In genomic region chr18:50880108-50880465, GRCh38 we compare ENCODE assay signal across 8 cellular contexts. TPM values are rescaled to one million over a fixed set of nuclear protein-coding genes. Genes with fewer than 3 reads are reported as not detected.
DNase-seq lines count a peak whose midpoint lies in the region; ATAC-seq and TF ChIP-seq lines count a peak whose summit lies in the region.

No MANE protein-coding gene starts in this region.

- H3K4me3 ChIP-seq in endocrine pancreas (ENCODE audit: control insufficient read depth, insufficient read depth, low read length) (peak overlapping the region; percentile 99), prostate gland (peak overlapping the region; percentile 78 to 89), mucosa of descending colon (no peak overlapping the region)

- H3K4me1 ChIP-seq in endocrine pancreas (ENCODE audit: control insufficient read depth, insufficient read depth, low read length) (peaks cover 7% of the 10 kb centered on the region), prostate gland (replicated peaks) (no peaks in the 10 kb centered on the region), mucosa of descending colon (ENCODE audit: low read depth) (peaks cover 21% of the 10 kb centered on the region)

- TF ChIP-seq CTCF in prostate gland (IDR thresholded peaks at IDR 0.05) (no peak), mucosa of descending colon (IDR thresholded peaks at IDR 0.05) (no peak)

- no peaks in the 10 kb centered on the region for H3K27me3 ChIP-seq in endocrine pancreas (ENCODE audit: control insufficient read depth, insufficient read depth, low read length)
- H3K27me3 ChIP-seq in prostate gland (replicated peaks; ENCODE audit: insufficient read depth) = no peaks in the 10 kb centered on the region

- peak; percentile 9 for DNase-seq in NK-92 treated with Interleukin-12 subunit alpha and Interleukin-12 subunit beta, amount 100 ng/mL, for 24 hours (lab: John Stamatoyannopoulos, UW)
- DNase-seq in NK-92 (lab: John Stamatoyannopoulos, UW; ENCODE audit: unreplicated experiment) (no peak), NCI-H69 (lab: John Stamatoyannopoulos, UW) (peak; percentile 64), prostate gland (ENCODE audit: low spot score) (no peak), HuH-7.5 (ENCODE audit: low spot score) (no peak), GM19240 (ENCODE audit: insufficient read length, low spot score) (no peak), mucosa of descending colon (no peak)

- no peaks in the 10 kb centered on the region for H3K36me3 ChIP-seq in endocrine pancreas (ENCODE audit: control insufficient read depth, insufficient read depth, low read length)
- H3K36me3 ChIP-seq in prostate gland = no peaks in the 10 kb centered on the region
- H3K36me3 ChIP-seq in mucosa of descending colon (ENCODE audit: low read depth) = no peaks in the 10 kb centered on the region

- H3K9ac ChIP-seq in endocrine pancreas (ENCODE audit: control insufficient read depth, insufficient read depth, low read length) = peak overlapping the region; percentile 93

- intact Hi-C loops in prostate gland (cut with DNase I) (no loop called here), mucosa of descending colon (cut with DNase I, micrococcal nuclease) (no loop called here)

- 33% methylated on average over 6 of the region's 6 CpGs for WGBS in prostate gland

- no peak for ATAC-seq in mucosa of descending colon

- no peak for TF ChIP-seq POLR2A in prostate gland (IDR thresholded peaks at IDR 0.05)

- no peaks in the 10 kb centered on the region for H3K9me3 ChIP-seq in endocrine pancreas (ENCODE audit: control insufficient read depth, low read length)
- no peaks in the 10 kb centered on the region for H3K9me3 ChIP-seq in prostate gland
- no peaks in the 10 kb centered on the region for H3K9me3 ChIP-seq in mucosa of descending colon

- H3K27ac ChIP-seq in prostate gland = peak overlapping the region in 1 of 2 donors; percentile 92

RNA-seq across cellular contexts. Expression of gene ME2, which starts 1.2 kb away (rescaled TPM):
- total RNA-seq in prostate gland (10 to 100 TPM; 38.3 to 59.4 TPM), mucosa of descending colon (10 to 100 TPM; 64.2 to 85.2 (median 74.6) TPM)

Comparison
In these comparisons a context has a peak if more than half of its experiments do, and no peak if none do; other contexts are left out.
1. DNase-seq: peak in NK-92 treated with Interleukin-12 subunit alpha and Interleukin-12 subunit beta, amount 100 ng/mL, for 24 hours (single experiment) and NCI-H69 (single experiment); none in NK-92 (single experiment), prostate gland (single experiment), HuH-7.5 (single experiment), GM19240 (single experiment) and mucosa of descending colon (0 of 3).